1 cellular context compared by ENCODE assay signal in genomic region chr1:205430631-205431305, GRCh38.
TF ChIP-seq lines count a peak whose summit lies in the region.

No MANE protein-coding gene starts in this region.

TF ChIP-seq in K562, 482 proteins besides CTCF, POLR2A, EP300 and RAD21 (continued from another document):
- peak; percentile 43; the same call in 1 of the 2 replicates for TF ChIP-seq BCOR (IDR thresholded peaks at IDR 0.05)
- TF ChIP-seq DPF2 (IDR thresholded peaks at IDR 0.05), result 0 out of 2 replicates have a peak, but pooled peaks have one; percentile 52
- TF ChIP-seq CBX1 (IDR thresholded peaks at IDR 0.05; ENCODE audit: low read depth), result 0 out of 2 replicates have a peak, but pooled peaks have one; percentile 74
- TF ChIP-seq ATF7 (IDR thresholded peaks at IDR 0.05), result peak; percentile 63
- TF ChIP-seq MAZ (CRISPR knock-in tag; conservative IDR thresholded peaks at IDR 0.05 in 1 of 2, IDR thresholded peaks at IDR 0.05 in 1 of 2), result peak; percentile 80 to 93; a peak in 3 of 4 replicates
- TF ChIP-seq HLTF (IDR thresholded peaks at IDR 0.05), result 0 out of 2 replicates have a peak, but pooled peaks have one; percentile 51
- peak; percentile 50; the same call in 1 of the 2 replicates for TF ChIP-seq SMC3 (conservative IDR thresholded peaks at IDR 0.05; ENCODE audit: insufficient read depth, low read depth, low read length)
- 0 out of 2 replicates have a peak, but pooled peaks have one; percentile 55 for TF ChIP-seq NBN (IDR thresholded peaks at IDR 0.05; ENCODE audit: low read depth)
- peak; percentile 48; the same call in 1 of the 2 replicates for TF ChIP-seq SP1 (CRISPR knock-in tag; IDR thresholded peaks at IDR 0.05)
- TF ChIP-seq ARID4B (CRISPR knock-in tag; IDR thresholded peaks at IDR 0.05), result peak; percentile 15; the same call in 1 of the 2 replicates
- TF ChIP-seq SPI1 (IDR thresholded peaks at IDR 0.05; ENCODE audit: borderline replicate concordance, low read depth, low read length), result 0 out of 2 replicates have a peak, but pooled peaks have one; percentile 36
- TF ChIP-seq GATAD2A (IDR thresholded peaks at IDR 0.05), result 0 out of 2 replicates have a peak, but pooled peaks have one; percentile 37
- TF ChIP-seq HMGXB4 (CRISPR knock-in tag; IDR thresholded peaks at IDR 0.05), result 0 out of 2 replicates have a peak, but pooled peaks have one; percentile 43
- peak; percentile 82 for TF ChIP-seq ARID2 (IDR thresholded peaks at IDR 0.05)
- TF ChIP-seq FOS (IDR thresholded peaks at IDR 0.05; ENCODE audit: extremely low read depth, insufficient read length), result no peak
- TF ChIP-seq, protein P1, sequence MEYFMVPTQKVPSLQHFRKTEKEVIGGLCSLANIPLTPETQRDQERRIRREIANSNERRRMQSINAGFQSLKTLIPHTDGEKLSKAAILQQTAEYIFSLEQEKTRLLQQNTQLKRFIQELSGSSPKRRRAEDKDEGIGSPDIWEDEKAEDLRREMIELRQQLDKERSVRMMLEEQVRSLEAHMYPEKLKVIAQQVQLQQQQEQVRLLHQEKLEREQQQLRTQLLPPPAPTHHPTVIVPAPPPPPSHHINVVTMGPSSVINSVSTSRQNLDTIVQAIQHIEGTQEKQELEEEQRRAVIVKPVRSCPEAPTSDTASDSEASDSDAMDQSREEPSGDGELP (CRISPR knock-in tag; IDR thresholded peaks at IDR 0.05; ENCODE audit: borderline replicate concordance), result peak; percentile 55; the same call in 1 of the 2 replicates
- peak; percentile 92 for TF ChIP-seq XRCC5 (IDR thresholded peaks at IDR 0.05; ENCODE audit: low read depth, low read length)
- no peak for TF ChIP-seq KAT8 (IDR thresholded peaks at IDR 0.05; ENCODE audit: low read depth)
- TF ChIP-seq STAG1 (CRISPR knock-in tag; IDR thresholded peaks at IDR 0.05; ENCODE audit: borderline replicate concordance), result 0 out of 2 replicates have a peak, but pooled peaks have one; percentile 0
- peak; percentile 20 to 37; a peak in 1 of 4 replicates for TF ChIP-seq TEAD1 (CRISPR knock-in tag; IDR thresholded peaks at IDR 0.05)
- TF ChIP-seq KLF16 (IDR thresholded peaks at IDR 0.05), result peak; percentile 80
- TF ChIP-seq, protein P2, sequence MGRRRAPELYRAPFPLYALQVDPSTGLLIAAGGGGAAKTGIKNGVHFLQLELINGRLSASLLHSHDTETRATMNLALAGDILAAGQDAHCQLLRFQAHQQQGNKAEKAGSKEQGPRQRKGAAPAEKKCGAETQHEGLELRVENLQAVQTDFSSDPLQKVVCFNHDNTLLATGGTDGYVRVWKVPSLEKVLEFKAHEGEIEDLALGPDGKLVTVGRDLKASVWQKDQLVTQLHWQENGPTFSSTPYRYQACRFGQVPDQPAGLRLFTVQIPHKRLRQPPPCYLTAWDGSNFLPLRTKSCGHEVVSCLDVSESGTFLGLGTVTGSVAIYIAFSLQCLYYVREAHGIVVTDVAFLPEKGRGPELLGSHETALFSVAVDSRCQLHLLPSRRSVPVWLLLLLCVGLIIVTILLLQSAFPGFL (CRISPR knock-in tag; IDR thresholded peaks at IDR 0.05), result no peak
- TF ChIP-seq MEIS2 (IDR thresholded peaks at IDR 0.05; ENCODE audit: partially characterized antibody), result peak; percentile 42
- 0 out of 2 replicates have a peak, but pooled peaks have one; percentile 31 for TF ChIP-seq E2F1 (CRISPR knock-in tag; IDR thresholded peaks at IDR 0.05)
- TF ChIP-seq CTBP1 (IDR thresholded peaks at IDR 0.05; ENCODE audit: borderline replicate concordance), result peak; percentile 50
- no peak for TF ChIP-seq ZNF695 (CRISPR knock-in tag; IDR thresholded peaks at IDR 0.05)
- 0 out of 2 replicates have a peak, but pooled peaks have one; percentile 26 for TF ChIP-seq ESRRA (IDR thresholded peaks at IDR 0.05; ENCODE audit: borderline replicate concordance, low read depth)
- peak; percentile 60; the same call in 1 of the 2 replicates for TF ChIP-seq TRIM28 (IDR thresholded peaks at IDR 0.05)
- no peak for TF ChIP-seq RBM15 (IDR thresholded peaks at IDR 0.05; ENCODE audit: insufficient read depth, low read length)
- peak; percentile 23; the same call in 1 of the 2 replicates for TF ChIP-seq CREM (IDR thresholded peaks at IDR 0.05; ENCODE audit: low read depth)
- TF ChIP-seq E2F8 (IDR thresholded peaks at IDR 0.05; ENCODE audit: low read depth, partially characterized antibody), result peak; percentile 57
- TF ChIP-seq MTA3 (IDR thresholded peaks at IDR 0.05; ENCODE audit: borderline replicate concordance), result peak; percentile 73; the same call in 1 of the 2 replicates
- 0 out of 2 replicates have a peak, but pooled peaks have one; percentile 27 for TF ChIP-seq DIDO1 (tag; IDR thresholded peaks at IDR 0.05; ENCODE audit: low read depth)
- TF ChIP-seq CSDE1 (IDR thresholded peaks at IDR 0.05), result no peak
- no peak for TF ChIP-seq NFXL1 (CRISPR knock-in tag; IDR thresholded peaks at IDR 0.05)
- TF ChIP-seq RBBP5 (IDR thresholded peaks at IDR 0.05; ENCODE audit: borderline replicate concordance, insufficient read depth, low read length, poor library complexity, severe bottlenecking), result no peak
